ENCODE assay signal across 16 cellular contexts in the genomic region with DNA sequence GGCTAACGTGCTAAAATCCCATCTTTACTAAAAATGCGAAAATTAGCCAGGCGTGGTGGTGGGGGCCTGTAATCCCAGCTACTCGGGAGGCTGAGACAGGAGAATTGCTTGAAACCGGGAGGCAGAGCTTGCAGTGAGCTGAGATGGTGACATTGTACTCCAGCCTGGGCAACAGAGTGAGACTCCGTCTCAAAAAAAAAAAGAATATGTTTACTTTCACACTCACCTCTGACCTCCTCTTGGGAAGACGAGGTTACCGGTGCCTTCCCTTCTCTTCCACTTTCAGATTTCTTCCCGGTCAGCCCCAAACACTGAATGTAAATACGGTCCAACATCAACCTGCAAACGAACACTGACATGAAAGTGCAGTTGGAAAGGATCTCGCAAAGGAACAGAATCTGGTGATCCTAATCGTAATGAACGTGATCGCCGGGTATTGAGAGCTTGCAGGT. TPM values are rescaled to one million over a fixed set of nuclear protein-coding genes. Genes with fewer than 3 reads are reported as not detected.
A peak's percentile ranks its signal among the peaks of the same experiment; 100 is the strongest.
DNase-seq lines count a peak whose midpoint lies in the region; ATAC-seq, FAIRE-seq and TF ChIP-seq lines count a peak whose summit lies in the region.
"Had no signal": no experiment of that assay in that cellular context is flagged by ENCODE, and none has a peak within 500 bp of the region (broad histone marks: within the 10 kb centered on the region; RNA-seq: fewer than 3 reads in every experiment).

No MANE protein-coding gene starts in this region.

- ATAC-seq in stimulated activated naive CD8-positive, alpha-beta T cell treated with anti-CD3 and anti-CD28 coated beads, Interleukin-15, Interleukin-2, amounts not matched to agents 100 U/mL and 50 U/mL, for 24 hours = no peak

- peaks cover 29% of the 10 kb centered on the region for H3K4me1 Mint-ChIP-seq in stimulated activated naive CD8-positive, alpha-beta T cell treated with anti-CD3 and anti-CD28 coated beads, Interleukin-15, Interleukin-2, amounts not matched to agents 100 ng/mL and 50 ng/mL, for 24 hours (ENCODE audit: low read depth)

- no peak overlapping the region for H3K27ac Mint-ChIP-seq in stimulated activated naive CD8-positive, alpha-beta T cell treated with anti-CD3 and anti-CD28 coated beads, Interleukin-15, Interleukin-2, amounts not matched to agents 100 ng/mL and 50 ng/mL, for 24 hours

- H3K27me3 ChIP-seq in breast epithelium (no peaks in the 10 kb centered on the region), muscle layer of duodenum (ENCODE audit: low read depth, low read length) (no peaks in the 10 kb centered on the region)

- H3K9me3 Mint-ChIP-seq in stimulated activated naive CD8-positive, alpha-beta T cell treated with anti-CD3 and anti-CD28 coated beads, Interleukin-15, Interleukin-2, amounts not matched to agents 100 ng/mL and 50 ng/mL, for 24 hours = no peaks in the 10 kb centered on the region
- H3K9me3 Mint-ChIP-seq: brain had no signal

- no peak for FAIRE-seq in GM19239 (lab: Jason Lieb, UNC)
- FAIRE-seq: endometrium had no signal

- no peak for TF ChIP-seq POLR2A in breast epithelium (IDR thresholded peaks at IDR 0.05)

- no peaks in the 10 kb centered on the region for H3K36me3 Mint-ChIP-seq in stimulated activated naive CD8-positive, alpha-beta T cell treated with anti-CD3 and anti-CD28 coated beads, Interleukin-15, Interleukin-2, amounts not matched to agents 100 ng/mL and 50 ng/mL, for 24 hours (ENCODE audit: low read depth)
- H3K36me3 Mint-ChIP-seq: brain had no signal

- peak overlapping the region; percentile 37 for H3K4me3 Mint-ChIP-seq in stimulated activated naive CD8-positive, alpha-beta T cell treated with anti-CD3 and anti-CD28 coated beads, Interleukin-15, Interleukin-2, amounts not matched to agents 100 ng/mL and 50 ng/mL, for 24 hours
- H3K4me3 Mint-ChIP-seq: brain had no signal

- H3K9me3 ChIP-seq in breast epithelium (no peaks in the 10 kb centered on the region), muscle layer of duodenum (ENCODE audit: control insufficient read depth in 1 of 2, low read length in 2 of 2) (no peaks in the 10 kb centered on the region)
- H3K9me3 ChIP-seq: HAP-1 had no signal

- DNase-seq in stimulated activated naive CD8-positive, alpha-beta T cell treated with anti-CD3 and anti-CD28 coated beads, Interleukin-15, Interleukin-2, amounts not matched to agents 100 U/mL and 50 U/mL, for 24 hours = no peak
- DNase-seq in breast epithelium (ENCODE audit: low spot score in 2 of 2) (no peak), GM19239 (ENCODE audit: insufficient read length, low spot score) (no peak), amniotic stem cell (lab: John Stamatoyannopoulos, UW) (no peak), NCI-H2227 treated with DMSO at 0.1 percent for 48 hours (lab: John Stamatoyannopoulos, UW) (no peak), putamen (ENCODE audit: low spot score) (no peak)
- DNase-seq: GDM1; NCI-H1048; NCI-H510A treated with DMSO at 0.1 percent for 48 hours; stimulated activated CD4-positive, alpha-beta T cell treated with anti-CD3 and anti-CD28 coated beads, Interleukin-2, amount 100 ng/mL, for 48 hours; stimulated activated naive CD4-positive, alpha-beta T cell had no signal

- intact Hi-C loops in breast epithelium (cut with DNase I; ENCODE audit: low total_unique reads) = no loop called here

- peak overlapping the region; percentile 65 to 90 for H3K27ac ChIP-seq in breast epithelium
- H3K27ac ChIP-seq in muscle layer of duodenum (ENCODE audit: low read length) = peak overlapping the region; percentile 71

- no peaks in the 10 kb centered on the region for H3K36me3 ChIP-seq in breast epithelium
- H3K36me3 ChIP-seq in muscle layer of duodenum (ENCODE audit: control insufficient read depth in 1 of 2, insufficient read depth in 2 of 2, low read length in 2 of 2) = no peaks in the 10 kb centered on the region
- H3K36me3 ChIP-seq: HAP-1 had no signal

- H3K27me3 Mint-ChIP-seq in stimulated activated naive CD8-positive, alpha-beta T cell treated with anti-CD3 and anti-CD28 coated beads, Interleukin-15, Interleukin-2, amounts not matched to agents 100 ng/mL and 50 ng/mL, for 24 hours = peaks cover 2% of the 10 kb centered on the region

- no peak for TF ChIP-seq CTCF in breast epithelium (IDR thresholded peaks at IDR 0.05)

- peak overlapping the region in 2 of 3 donors; percentile 45 to 63 for H3K4me3 ChIP-seq in breast epithelium
- H3K4me3 ChIP-seq in muscle layer of duodenum (ENCODE audit: low read depth in 1 of 2, low read length in 2 of 2) = peak overlapping the region in 1 of 2 donors; percentile 52
- H3K4me3 ChIP-seq: HAP-1 had no signal

- H3K4me1 ChIP-seq in breast epithelium (peaks cover 10 to 12% of the 10 kb centered on the region in 2 donors), muscle layer of duodenum (ENCODE audit: control insufficient read depth in 1 of 2, insufficient read depth in 2 of 2, low read length in 2 of 2) (peaks cover 26 to 38% of the 10 kb centered on the region in 2 donors)
- H3K4me1 ChIP-seq: HAP-1 had no signal

RNA-seq across cellular contexts. Expression of gene PPP1R13B, which starts 31.8 kb away (rescaled TPM):
- 10 to 100 TPM in 2 of 3 donors, 1 to 10 TPM in 1; 6.4 to 21.8 (median 18.4) TPM for total RNA-seq in breast epithelium

RNA-seq across cellular contexts. Expression of gene TDRD9, which starts 49.1 kb away (rescaled TPM):
- total RNA-seq in breast epithelium = 1 to 10 TPM in 2 of 3 donors, under 1 TPM in 1; 0.96 to 4.0 (median 2.9) TPM
